ENCODE assay signal across 10 cellular contexts in the genomic region with DNA sequence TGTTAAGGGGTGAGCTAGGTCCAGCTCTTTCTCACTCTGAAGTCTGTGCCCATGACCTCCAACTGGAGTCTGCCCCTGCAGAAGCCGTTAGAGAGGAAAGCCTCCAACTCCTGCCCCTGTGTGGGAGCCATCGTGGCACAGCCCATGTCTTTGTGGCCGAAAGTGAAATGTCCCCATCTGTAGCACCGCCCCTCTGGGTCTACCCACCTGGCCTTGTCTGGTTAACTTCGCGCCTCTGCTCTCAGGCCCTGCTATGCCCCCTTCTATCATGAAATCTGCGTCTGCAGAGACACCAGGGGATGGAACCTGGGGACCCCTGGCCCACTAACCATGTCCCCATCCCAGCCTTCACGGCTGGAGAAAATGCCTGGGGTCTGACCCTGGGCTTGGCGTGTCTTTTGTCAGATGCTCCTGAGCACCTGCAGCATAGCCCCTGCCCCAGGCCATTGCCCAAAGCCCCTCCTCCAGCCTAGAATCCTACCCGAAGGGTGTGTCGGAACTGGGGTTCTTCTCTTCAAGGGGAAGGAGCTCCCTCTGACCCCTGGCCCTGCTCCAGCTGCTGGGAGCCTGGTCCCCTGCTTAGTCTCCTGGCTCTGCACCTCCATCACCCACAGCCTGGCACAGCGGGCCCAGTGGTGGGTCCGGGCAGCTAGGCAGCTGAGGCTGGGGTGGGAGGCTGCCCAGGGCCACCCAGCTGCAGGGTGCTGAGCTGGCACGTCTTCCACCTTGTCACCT.
"Had no signal": no experiment of that assay in that cellular context is flagged by ENCODE, and none has a peak within 500 bp of the region (broad histone marks: within the 10 kb centered on the region; RNA-seq: fewer than 3 reads in every experiment).

No MANE protein-coding gene starts in this region.

- H3K4me3 ChIP-seq: dorsolateral prefrontal cortex, lower lobe of right lung, testis had no signal

- H3K27me3 ChIP-seq: dorsolateral prefrontal cortex, testis had no signal

- H3K27ac ChIP-seq: dorsolateral prefrontal cortex, lower lobe of right lung, parathyroid adenoma, testis had no signal

- H3K79me2 ChIP-seq: parathyroid adenoma had no signal

- H3K9ac ChIP-seq: parathyroid adenoma had no signal

- H2AFZ ChIP-seq: parathyroid adenoma had no signal

- DNase-seq: activated gamma-delta T cell treated with Interleukin-2 at 50 U/mL for 16 hours; activated naive CD8-positive, alpha-beta T cell treated with anti-CD3 and anti-CD28 coated beads for 36 hours; activated T-cell treated with anti-CD3 and anti-CD28 coated beads, Interleukin-2, amount 50 U/mL, for 48 hours; anterior cingulate cortex; dorsolateral prefrontal cortex; hypothalamus; lower lobe of right lung; stimulated activated CD4-positive, alpha-beta T cell treated with anti-CD3 and anti-CD28 coated beads, Interleukin-2, amount 100 ng/mL, for 48 hours; testis had no signal

- ATAC-seq: lower lobe of right lung had no signal

- H3K4me1 ChIP-seq: testis had no signal

- H3K9me3 ChIP-seq: lower lobe of right lung, testis had no signal
